8 cellular contexts compared by ENCODE assay signal in the genomic region with DNA sequence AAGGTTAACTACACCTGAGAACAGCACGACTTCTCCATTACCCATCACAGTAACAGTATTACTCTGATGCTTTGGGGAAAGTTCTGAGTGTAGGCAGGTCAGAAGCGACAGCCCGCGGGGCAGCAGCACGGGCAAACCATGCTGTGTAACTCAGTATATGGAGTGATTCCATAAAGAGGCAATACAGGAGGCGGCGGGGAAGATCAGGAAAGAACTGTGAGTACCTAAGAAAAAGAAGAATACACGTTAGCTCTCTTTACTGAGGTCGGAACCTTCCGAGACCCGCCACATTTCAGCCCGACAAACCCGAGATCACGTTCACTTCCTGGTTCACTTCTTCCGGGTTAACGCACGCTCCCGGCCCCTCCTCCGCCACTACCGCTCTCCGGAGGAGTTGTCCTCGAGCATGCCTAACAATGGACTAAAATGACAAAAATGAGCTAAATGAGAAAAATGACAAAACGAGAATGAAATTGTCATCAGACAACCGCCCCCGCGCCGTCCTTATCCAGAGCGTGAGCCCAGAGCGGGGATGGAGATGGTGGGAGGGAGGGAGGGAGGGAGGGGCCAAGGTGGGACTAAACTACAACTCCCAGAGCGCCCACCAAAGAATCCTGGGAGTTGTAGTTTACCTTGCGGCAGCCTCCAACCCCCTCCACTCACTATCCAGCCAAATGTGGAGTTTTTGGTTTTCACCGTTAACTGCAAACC. TPM values are rescaled to one million over a fixed set of nuclear protein-coding genes. Genes with fewer than 3 reads are reported as not detected.
DNase-seq lines count a peak whose midpoint lies in the region; ATAC-seq and TF ChIP-seq lines count a peak whose summit lies in the region.

A gene with protein sequence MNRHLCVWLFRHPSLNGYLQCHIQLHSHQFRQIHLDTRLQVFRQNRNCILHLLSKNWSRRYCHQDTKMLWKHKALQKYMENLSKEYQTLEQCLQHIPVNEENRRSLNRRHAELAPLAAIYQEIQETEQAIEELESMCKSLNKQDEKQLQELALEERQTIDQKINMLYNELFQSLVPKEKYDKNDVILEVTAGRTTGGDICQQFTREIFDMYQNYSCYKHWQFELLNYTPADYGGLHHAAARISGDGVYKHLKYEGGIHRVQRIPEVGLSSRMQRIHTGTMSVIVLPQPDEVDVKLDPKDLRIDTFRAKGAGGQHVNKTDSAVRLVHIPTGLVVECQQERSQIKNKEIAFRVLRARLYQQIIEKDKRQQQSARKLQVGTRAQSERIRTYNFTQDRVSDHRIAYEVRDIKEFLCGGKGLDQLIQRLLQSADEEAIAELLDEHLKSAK (minus strand): TSS at position 316 of the 711 bp plus-strand sequence. CDS start 2,669 bp downstream, outside the sequence.

- DNase-seq in DMS 273 (lab: John Stamatoyannopoulos, UW; ENCODE audit: unreplicated experiment) (peak; percentile 85), HuH-7 (ENCODE audit: low spot score) (peak; percentile 66), OCI-LY7 (ENCODE audit: low spot score) (peak; percentile 89), activated T-cell treated with anti-CD3 and anti-CD28 coated beads for 24 hours (ENCODE audit: low read depth) (peak; percentile 74), epithelial cell of prostate (ENCODE audit: low read depth, low spot score) (no peak)
- DNase-seq in stimulated activated CD8-positive, alpha-beta memory T cell treated with anti-CD3 and anti-CD28 coated beads, Interleukin-4, amount 100 ng/mL, for 48 hours = peak; percentile 82

- H3K4me1 ChIP-seq in OCI-LY7 (ENCODE audit: insufficient read depth, low read length, poor library complexity, severe bottlenecking) = peaks cover 7% of the 10 kb centered on the region
- peaks cover 0 to 5% of the 10 kb centered on the region in 2 donors for H3K4me1 ChIP-seq in mucosa of rectum (ENCODE audit: control insufficient read depth in 2 of 2, insufficient read depth in 2 of 2, low read length in 2 of 2)

- peak within 1 kb of the TSS; percentile 73 to 86 for H3K9ac ChIP-seq in mucosa of rectum (ENCODE audit: low read depth in 1 of 2, low read length in 2 of 2)

- peaks cover 28% of the 10 kb centered on the region for H3K36me3 ChIP-seq in OCI-LY7 (ENCODE audit: insufficient read depth, low read length)
- H3K36me3 ChIP-seq in mucosa of rectum (ENCODE audit: control insufficient read depth in 2 of 2, insufficient read depth in 2 of 2, low read length in 2 of 2) = peaks cover 5 to 13% of the 10 kb centered on the region in 2 donors

- H2AFZ ChIP-seq in OCI-LY7 (ENCODE audit: low read length) = peak within 1 kb of the TSS; percentile 95

- BruUV-seq in OCI-LY7 (replicated peaks; lab: Mats Ljungman, UMichigan) = no TSS peak

- intact Hi-C loops in OCI-LY7 (cut with micrococcal nuclease; ENCODE audit: unreplicated experiment) = loop anchor here (1.0 to 5.0 kb wide), 2 partner anchors 48 to 131 kb away; a partner anchor contains a TSS

- POLR2A ChIA-PET in OCI-LY7 (lab: Charles Lee) = interaction anchor here (0.6 to 2.6 kb wide), 9 partner anchors 9 to 157 kb away, joined by 3 to 12 read pairs (median 3); no protein-coding TSS in a partner anchor

- H3K79me2 ChIP-seq in OCI-LY7 (ENCODE audit: insufficient read depth, low read depth, low read length) = peaks cover 10% of the 10 kb centered on the region; the same call in 1 of the 2 replicates

- H3K4me2 ChIP-seq in OCI-LY7 (ENCODE audit: low read length) = peak within 1 kb of the TSS; percentile 80

- CTCF ChIA-PET in OCI-LY7 (lab: Charles Lee; ENCODE audit: unreplicated experiment) = no interaction called here

- no peak for TF ChIP-seq CTCF in OCI-LY7 (conservative IDR thresholded peaks at IDR 0.05; ENCODE audit: low read length)

- peaks cover 22% of the 10 kb centered on the region; the same call in 1 of the 2 replicates for H3K9me3 ChIP-seq in OCI-LY7 (ENCODE audit: low read length)
- no peaks in the 10 kb centered on the region for H3K9me3 ChIP-seq in mucosa of rectum (ENCODE audit: control insufficient read depth in 2 of 2, low read length in 2 of 2)

- ATAC-seq in GM21526 (IDR thresholded peaks at IDR 0.05; ENCODE audit: low FRiP score, unreplicated experiment) = peak; percentile 87

- H4K20me1 ChIP-seq in OCI-LY7 (ENCODE audit: insufficient read depth, low read length) = no peaks in the 10 kb centered on the region

- H3K27me3 ChIP-seq in mucosa of rectum (ENCODE audit: control insufficient read depth in 2 of 2, insufficient read depth in 2 of 2, low read length in 2 of 2) = no peaks in the 10 kb centered on the region

- H3K27ac ChIP-seq in OCI-LY7 (ENCODE audit: low read depth, low read length, poor library complexity, severe bottlenecking) = peak within 1 kb of the TSS; percentile 60
- H3K27ac ChIP-seq in epithelial cell of prostate = peak within 1 kb of the TSS; percentile 61
- H3K27ac ChIP-seq in mucosa of rectum (ENCODE audit: low read depth in 2 of 2, low read length in 2 of 2) = peak within 1 kb of the TSS; percentile 68 to 75

- no peaks in the 10 kb centered on the region for H3K9me2 ChIP-seq in OCI-LY7 (ENCODE audit: insufficient read depth, low read length)

- H3K4me3 ChIP-seq in OCI-LY7 (ENCODE audit: low read depth, low read length, poor library complexity, severe bottlenecking) = peak within 1 kb of the TSS; percentile 80
- peak within 1 kb of the TSS; percentile 76 to 99 for H3K4me3 ChIP-seq in mucosa of rectum (ENCODE audit: low read length in 2 of 2)

RNA-seq across cellular contexts. Expression of the gene that starts here (rescaled TPM):
- total RNA-seq in OCI-LY7 (2014; rRNA removed; shearing (Covaris generic)) = 22.1 and 24.9 TPM in 2 replicates
- total RNA-seq in OCI-LY7 (2022) = 25.3 and 31.3 TPM in 2 replicates
